Comparison of ENCODE assay signal across 1 cellular context in genomic region chr5:139284295-139284694, GRCh38.
TF ChIP-seq lines count a peak whose summit lies in the region.

No MANE protein-coding gene starts in this region.

TF ChIP-seq in H1, 55 proteins besides CTCF, POLR2A, EP300 and RAD21:
- TF ChIP-seq POLR2AphosphoS5 (IDR thresholded peaks at IDR 0.05; ENCODE audit: low read depth, low read length) (peak; percentile 19; the same call in 1 of the 2 replicates), KDM4A (IDR thresholded peaks at IDR 0.05; ENCODE audit: low read depth, low read length, severe bottlenecking) (no peak)
TF ChIP-seq in H1: peak in this region for 1.
